Comparison of ENCODE assay signal across 27 cellular contexts in the genomic region with DNA sequence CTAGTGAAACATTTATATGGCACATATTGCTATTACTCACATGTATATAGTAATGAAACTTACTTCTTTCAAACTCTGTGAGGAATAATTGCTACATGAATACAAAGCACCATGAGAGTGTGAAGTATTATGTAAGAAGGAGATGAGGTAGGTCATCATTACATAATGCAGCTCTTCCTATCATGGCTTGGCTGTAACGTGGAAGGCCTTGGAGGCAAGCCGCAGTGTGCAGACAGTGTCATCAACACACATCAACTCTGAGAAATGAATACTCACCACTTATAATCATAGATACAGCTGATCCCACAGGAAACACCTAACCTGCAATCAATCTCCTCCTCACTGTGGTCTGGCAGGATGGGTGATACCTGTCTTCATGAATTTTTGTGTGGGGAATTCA.
"Had no signal": no experiment of that assay in that cellular context is flagged by ENCODE, and none has a peak within 500 bp of the region (broad histone marks: within the 10 kb centered on the region; RNA-seq: fewer than 3 reads in every experiment).

No MANE protein-coding gene starts in this region.

- H3K9me3 ChIP-seq: body of pancreas, colonic mucosa, esophagus squamous epithelium, gastroesophageal sphincter had no signal

- FAIRE-seq: endometrium, endothelial cell of umbilical vein had no signal

- H3K27me3 Mint-ChIP-seq: activated T-helper 17 cell treated with anti-CD3 and anti-CD28 coated beads, Interleukin-2, amount 50 U/mL, for 72 hours had no signal

- H3K36me3 ChIP-seq: cardiac muscle cell, colonic mucosa, esophagus squamous epithelium, gastroesophageal sphincter had no signal

- H3K27me3 ChIP-seq: body of pancreas, cardiac muscle cell, colonic mucosa, esophagus squamous epithelium, gastroesophageal sphincter had no signal

- H3K4me3 Mint-ChIP-seq: activated CD8-positive, alpha-beta T cell treated with anti-CD3 and anti-CD28 coated beads for 36 hours; activated naive CD8-positive, alpha-beta T cell; activated T-cell treated with anti-CD3 and anti-CD28 coated beads, Interleukin-2, amount 50 U/mL, for 4 hours; activated T-helper 17 cell treated with anti-CD3 and anti-CD28 coated beads, Interleukin-2, amount 50 U/mL, for 72 hours had no signal

- H3K4me1 ChIP-seq: body of pancreas, colonic mucosa, esophagus squamous epithelium, gastroesophageal sphincter had no signal

- H3K27ac ChIP-seq: body of pancreas, cardiac muscle cell, colonic mucosa, esophagus squamous epithelium, gastroesophageal sphincter had no signal

- H3K36me3 Mint-ChIP-seq: activated naive CD8-positive, alpha-beta T cell had no signal

- H3K4me3 ChIP-seq: body of pancreas, cardiac muscle cell, colonic mucosa, esophagus squamous epithelium, gastroesophageal sphincter had no signal

- H3K4me1 Mint-ChIP-seq: activated T-helper 17 cell treated with anti-CD3 and anti-CD28 coated beads, Interleukin-2, amount 50 U/mL, for 72 hours had no signal

- H3K9me3 Mint-ChIP-seq: activated CD8-positive, alpha-beta T cell treated with anti-CD3 and anti-CD28 coated beads for 36 hours; activated T-cell treated with anti-CD3 and anti-CD28 coated beads, Interleukin-2, amount 50 U/mL, for 4 hours; activated T-helper 17 cell treated with anti-CD3 and anti-CD28 coated beads, Interleukin-2, amount 50 U/mL, for 72 hours had no signal

- H3K27ac Mint-ChIP-seq: activated CD8-positive, alpha-beta T cell treated with anti-CD3 and anti-CD28 coated beads for 36 hours; activated naive CD8-positive, alpha-beta T cell; activated T-helper 17 cell treated with anti-CD3 and anti-CD28 coated beads, Interleukin-2, amount 50 U/mL, for 72 hours had no signal

- ATAC-seq: activated CD8-positive, alpha-beta T cell treated with anti-CD3 and anti-CD28 coated beads for 36 hours; activated T-cell treated with anti-CD3 and anti-CD28 coated beads, Interleukin-2, amount 50 U/mL, for 4 hours; activated T-helper 17 cell treated with anti-CD3 and anti-CD28 coated beads, Interleukin-2, amount 50 U/mL, for 72 hours; body of pancreas; gastroesophageal sphincter had no signal

- DNase-seq: activated CD4-positive, alpha-beta T cell treated with anti-CD3 and anti-CD28 coated beads for 48 hours; activated CD4-positive, alpha-beta T cell treated with anti-CD3 and anti-CD28 coated beads, Interleukin-2, amount 50 U/mL, for 1 hour; activated CD4-positive, alpha-beta T cell treated with anti-CD3 and anti-CD28 coated beads, Interleukin-2, amount 50 U/mL, for 48 hours; activated CD8-positive, alpha-beta memory T cell treated with anti-CD3 and anti-CD28 coated beads for 24 hours; activated CD8-positive, alpha-beta T cell treated with anti-CD3 and anti-CD28 coated beads for 36 hours; activated effector memory CD4-positive, alpha-beta T cell treated with Interleukin-2 at 50 U/mL for 16 hours; activated gamma-delta T cell treated with Interleukin-2 at 50 U/mL for 16 hours; activated naive CD4-positive, alpha-beta T cell treated with anti-CD3 and anti-CD28 coated beads, Interleukin-2, amount 50 U/mL, for 16 hours; activated naive CD4-positive, alpha-beta T cell treated with Interleukin-2 at 50 U/mL for 16 hours; activated T-cell treated with anti-CD3 and anti-CD28 coated beads, Interleukin-2, amount 50 U/mL, for 4 hours; amygdala; aorta; body of pancreas; central memory CD4-positive, alpha-beta T cell; cerebellar nuclear complex; colonic mucosa; effector CD8-positive, alpha-beta T cell; esophagus squamous epithelium; foreskin melanocyte; head of caudate nucleus; T-helper 2 cell had no signal
